Comparison of ENCODE assay signal across 1 cellular context in genomic region chr1:160094291-160094625, GRCh38.
TF ChIP-seq lines count a peak whose summit lies in the region.

No MANE protein-coding gene starts in this region.

TF ChIP-seq in HepG2, 621 proteins besides CTCF, POLR2A, EP300 and RAD21:
- TF ChIP-seq ZNF124 (CRISPR knock-in tag; IDR thresholded peaks at IDR 0.05) = no peak
- TF ChIP-seq SNAPC5 (CRISPR knock-in tag; IDR thresholded peaks at IDR 0.05; ENCODE audit: borderline replicate concordance) = no peak
